ENCODE assay signal across 1 cellular context in the genomic region with DNA sequence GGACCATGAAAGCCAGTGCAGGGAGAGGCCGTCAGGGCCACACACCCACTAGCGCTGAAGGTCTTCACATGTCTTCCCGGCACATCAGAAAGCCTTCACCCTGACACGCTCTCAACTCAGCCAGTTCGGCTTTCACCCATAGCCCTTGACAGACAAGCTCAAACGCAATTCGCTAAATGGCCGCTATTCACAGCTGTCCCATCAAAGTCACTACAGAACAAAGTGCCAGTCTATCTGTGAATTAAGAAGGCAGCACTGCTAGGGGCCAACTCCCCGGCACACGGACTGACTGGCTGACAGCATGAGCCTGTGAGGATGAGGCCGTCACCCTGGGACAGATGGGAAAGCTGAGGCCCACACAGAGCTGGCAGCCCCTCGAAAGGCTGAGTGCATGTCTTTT.
TF ChIP-seq lines count a peak whose summit lies in the region.

No MANE protein-coding gene starts in this region.

TF ChIP-seq in IMR-90, 13 proteins besides CTCF, POLR2A, EP300 and RAD21:
- no peak for TF ChIP-seq RCOR1 (IDR thresholded peaks at IDR 0.05; ENCODE audit: insufficient replicate concordance, low read length)
- TF ChIP-seq MXI1 (IDR thresholded peaks at IDR 0.05; ENCODE audit: borderline replicate concordance, low read depth, low read length) = no peak
- TF ChIP-seq RFX5 (IDR thresholded peaks at IDR 0.05; ENCODE audit: low read depth, low read length) = no peak
- TF ChIP-seq MAZ (IDR thresholded peaks at IDR 0.05; ENCODE audit: borderline replicate concordance, low read depth, low read length) = no peak
- no peak for TF ChIP-seq MAFK (IDR thresholded peaks at IDR 0.05; ENCODE audit: low read depth, low read length)
- TF ChIP-seq, protein P1, sequence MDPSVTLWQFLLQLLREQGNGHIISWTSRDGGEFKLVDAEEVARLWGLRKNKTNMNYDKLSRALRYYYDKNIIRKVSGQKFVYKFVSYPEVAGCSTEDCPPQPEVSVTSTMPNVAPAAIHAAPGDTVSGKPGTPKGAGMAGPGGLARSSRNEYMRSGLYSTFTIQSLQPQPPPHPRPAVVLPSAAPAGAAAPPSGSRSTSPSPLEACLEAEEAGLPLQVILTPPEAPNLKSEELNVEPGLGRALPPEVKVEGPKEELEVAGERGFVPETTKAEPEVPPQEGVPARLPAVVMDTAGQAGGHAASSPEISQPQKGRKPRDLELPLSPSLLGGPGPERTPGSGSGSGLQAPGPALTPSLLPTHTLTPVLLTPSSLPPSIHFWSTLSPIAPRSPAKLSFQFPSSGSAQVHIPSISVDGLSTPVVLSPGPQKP (IDR thresholded peaks at IDR 0.05; ENCODE audit: borderline replicate concordance, low read depth, low read length) = no peak
- TF ChIP-seq NFE2L2 (IDR thresholded peaks at IDR 0.05; ENCODE audit: low read depth, low read length) = no peak
- TF ChIP-seq CEBPB (IDR thresholded peaks at IDR 0.05; ENCODE audit: low read depth, low read length) = no peak
- no peak for TF ChIP-seq BHLHE40 (IDR thresholded peaks at IDR 0.05; ENCODE audit: low read depth, low read length)
TF ChIP-seq in IMR-90: peak in this region for 0.
